15 cellular contexts compared by ENCODE assay signal in the genomic region with DNA sequence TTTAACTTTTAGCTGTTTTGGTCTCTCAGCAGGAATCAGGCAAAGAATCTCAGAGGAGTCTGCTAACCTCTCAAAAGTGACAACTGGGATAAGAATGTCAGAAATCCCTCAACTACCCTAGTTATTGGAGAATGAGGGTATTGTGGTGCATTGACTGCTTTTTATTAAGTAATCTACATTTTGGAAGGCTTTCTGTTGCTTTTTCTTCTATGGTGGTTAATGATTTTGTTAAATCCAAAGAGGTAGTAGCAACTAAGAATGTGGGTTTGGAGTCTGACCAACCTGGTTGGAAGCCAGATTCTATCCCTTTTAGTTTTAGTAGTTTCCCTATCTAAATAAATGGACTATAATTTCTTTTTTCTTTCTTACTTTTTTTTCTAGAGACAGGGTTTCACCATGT.
"Had no signal": no experiment of that assay in that cellular context is flagged by ENCODE, and none has a peak within 500 bp of the region (broad histone marks: within the 10 kb centered on the region; RNA-seq: fewer than 3 reads in every experiment).

No MANE protein-coding gene starts in this region.

- H3K36me3 Mint-ChIP-seq: WTC11 had no signal

- ATAC-seq: foreskin keratinocyte, left ventricle myocardium superior, WTC11 had no signal

- DNase-seq: activated CD4-positive, alpha-beta T cell treated with anti-CD3 and anti-CD28 coated beads, Interleukin-2, amount 10 ng/mL, durations not matched to agents 7 days and 5 days; activated naive CD4-positive, alpha-beta T cell treated with anti-CD3 and anti-CD28 coated beads, Interleukin-2, amount 50 U/mL, for 16 hours; activated T-cell treated with anti-CD3 and anti-CD28 coated beads for 4 hours; cerebellar nuclear complex; foreskin keratinocyte; head of caudate nucleus; islet precursor cell; left ventricle myocardium superior; sigmoid colon; stimulated activated CD4-positive, alpha-beta T cell treated with anti-CD3 and anti-CD28 coated beads, Interleukin-2, amount 100 ng/mL, for 48 hours; stimulated activated naive CD4-positive, alpha-beta T cell treated with Interleukin-2 at 50 U/mL for 16 hours; upper lobe of left lung had no signal

- H3K4me1 ChIP-seq: foreskin keratinocyte had no signal

- H3K27ac ChIP-seq: foreskin keratinocyte, sigmoid colon, suprapubic skin, upper lobe of left lung had no signal

- H3K27me3 Mint-ChIP-seq: activated CD4-positive, alpha-beta T cell treated with anti-CD3 and anti-CD28 coated beads, Interleukin-2, amount 10 ng/mL, durations not matched to agents 7 days and 5 days had no signal

- H3K4me3 Mint-ChIP-seq: activated CD4-positive, alpha-beta T cell treated with anti-CD3 and anti-CD28 coated beads, Interleukin-2, amount 10 ng/mL, durations not matched to agents 7 days and 5 days; endodermal cell; WTC11 had no signal

- H3K27me3 ChIP-seq: foreskin keratinocyte, sigmoid colon, suprapubic skin, upper lobe of left lung had no signal

- H3K36me3 ChIP-seq: sigmoid colon, suprapubic skin, upper lobe of left lung had no signal

- H3K27ac Mint-ChIP-seq: activated CD4-positive, alpha-beta T cell treated with anti-CD3 and anti-CD28 coated beads, Interleukin-2, amount 10 ng/mL, durations not matched to agents 7 days and 5 days; endodermal cell; WTC11 had no signal

- H3K9me3 Mint-ChIP-seq: activated CD4-positive, alpha-beta T cell treated with anti-CD3 and anti-CD28 coated beads, Interleukin-2, amount 10 ng/mL, durations not matched to agents 7 days and 5 days had no signal

- H3K4me3 ChIP-seq: sigmoid colon, suprapubic skin, upper lobe of left lung had no signal

- H3K9me3 ChIP-seq: sigmoid colon, suprapubic skin, upper lobe of left lung had no signal

- H3K4me1 Mint-ChIP-seq: activated CD4-positive, alpha-beta T cell treated with anti-CD3 and anti-CD28 coated beads, Interleukin-2, amount 10 ng/mL, durations not matched to agents 7 days and 5 days had no signal
